ENCODE assay signal across 8 cellular contexts in genomic region chr17:2709173-2709661, GRCh38. TPM values are rescaled to one million over a fixed set of nuclear protein-coding genes. Genes with fewer than 3 reads are reported as not detected.
DNase-seq lines count a peak whose midpoint lies in the region; ATAC-seq, FAIRE-seq and TF ChIP-seq lines count a peak whose summit lies in the region.

No MANE protein-coding gene starts in this region.

- DNase-seq in astrocyte (ENCODE audit: low read depth) = no peak
- no peak for DNase-seq in natural killer cell
- no peak for DNase-seq in endothelial cell (ENCODE audit: low spot score)
- DNase-seq in NK-92 treated with Interleukin-12 subunit alpha and Interleukin-12 subunit beta, amount 100 ng/mL, for 24 hours (lab: John Stamatoyannopoulos, UW) = no peak

- TF ChIP-seq CTCF in astrocyte (IDR thresholded peaks at IDR 0.05; ENCODE audit: insufficient read depth, low read depth, low read length) = no peak
- no peak for TF ChIP-seq CTCF in natural killer cell (IDR thresholded peaks at IDR 0.05)
- TF ChIP-seq CTCF in endothelial cell (IDR thresholded peaks at IDR 0.05; ENCODE audit: unreplicated experiment) = no peak

- H3K9me3 ChIP-seq in astrocyte (ENCODE audit: insufficient read depth, low read depth, low read length) = no peaks in the 10 kb centered on the region

- H3K36me3 ChIP-seq in astrocyte (ENCODE audit: insufficient read depth, low read length) = no peaks in the 10 kb centered on the region

- H3K27me3 Mint-ChIP-seq in astrocyte (ENCODE audit: low read depth, unreplicated experiment) (no peaks in the 10 kb centered on the region), natural killer cell (ENCODE audit: low read depth in 2 of 2) (no peaks in the 10 kb centered on the region), endothelial cell (ENCODE audit: unreplicated experiment) (peaks cover 13% of the 10 kb centered on the region)

- intact Hi-C loops in natural killer cell (cut with micrococcal nuclease) = no loop called here

- H3K4me3 ChIP-seq in GM08714 (ENCODE audit: low read length) (peak overlapping the region; percentile 74; the same call in 1 of the 2 replicates), astrocyte (ENCODE audit: insufficient read depth, low read depth, low read length) (no peak overlapping the region)

- H3K27me3 ChIP-seq in astrocyte (ENCODE audit: insufficient read depth, low read length) = no peaks in the 10 kb centered on the region

- no peak overlapping the region for H3K27ac ChIP-seq in astrocyte (ENCODE audit: low read depth, low read length)

- peaks cover 68% of the 10 kb centered on the region for H4K20me1 ChIP-seq in astrocyte (ENCODE audit: insufficient read depth, low read length)

- ATAC-seq in HG02798 (IDR thresholded peaks at IDR 0.05; ENCODE audit: poor library complexity, unreplicated experiment) (peak; percentile 22), natural killer cell (no peak), HG02763 (IDR thresholded peaks at IDR 0.05; ENCODE audit: unreplicated experiment) (no peak), GM21717 (IDR thresholded peaks at IDR 0.05; ENCODE audit: unreplicated experiment) (no peak)

- peaks cover 32% of the 10 kb centered on the region for H3K4me1 ChIP-seq in astrocyte (ENCODE audit: insufficient read depth, low read length)

- FAIRE-seq in astrocyte (lab: Jason Lieb, UNC) = no peak

- H3K4me3 Mint-ChIP-seq in astrocyte (ENCODE audit: unreplicated experiment) = peak overlapping the region; percentile 92
- peak overlapping the region; percentile 65 for H3K4me3 Mint-ChIP-seq in natural killer cell
- H3K4me3 Mint-ChIP-seq in endothelial cell (ENCODE audit: unreplicated experiment) = no peak overlapping the region

- no peak overlapping the region for H2AFZ ChIP-seq in astrocyte (ENCODE audit: low read depth, low read length)

- peak overlapping the region; percentile 90 for H3K4me2 ChIP-seq in astrocyte (ENCODE audit: low read length)

- peaks cover 2% of the 10 kb centered on the region for H3K36me3 Mint-ChIP-seq in astrocyte (ENCODE audit: low read depth, unreplicated experiment)
- no peaks in the 10 kb centered on the region for H3K36me3 Mint-ChIP-seq in natural killer cell
- peaks cover 4% of the 10 kb centered on the region for H3K36me3 Mint-ChIP-seq in endothelial cell (ENCODE audit: low read depth, unreplicated experiment)

- H3K27ac Mint-ChIP-seq in astrocyte (ENCODE audit: unreplicated experiment) (no peak overlapping the region), natural killer cell (peak overlapping the region in 1 of 2 donors; percentile 75), endothelial cell (ENCODE audit: unreplicated experiment) (no peak overlapping the region)

- peaks cover 25% of the 10 kb centered on the region for H3K4me1 Mint-ChIP-seq in astrocyte (ENCODE audit: low read depth, unreplicated experiment)
- H3K4me1 Mint-ChIP-seq in natural killer cell = peaks cover 32 to 53% of the 10 kb centered on the region in 2 donors
- peaks cover 22% of the 10 kb centered on the region for H3K4me1 Mint-ChIP-seq in endothelial cell (ENCODE audit: unreplicated experiment)

- H3K79me2 ChIP-seq in astrocyte (ENCODE audit: insufficient read depth, low read length) = peaks cover 75% of the 10 kb centered on the region

- H3K9ac ChIP-seq in astrocyte (ENCODE audit: low read length) = no peak overlapping the region

- no peaks in the 10 kb centered on the region for H3K9me3 Mint-ChIP-seq in astrocyte (ENCODE audit: unreplicated experiment)
- H3K9me3 Mint-ChIP-seq in natural killer cell = no peaks in the 10 kb centered on the region
- H3K9me3 Mint-ChIP-seq in endothelial cell (ENCODE audit: unreplicated experiment) = no peaks in the 10 kb centered on the region

RNA-seq across cellular contexts. Expression of gene CLUH, which starts 2.3 kb away (rescaled TPM):
- total RNA-seq in astrocyte = 48.0 and 53.6 TPM in 2 replicates
- total RNA-seq in natural killer cell = 10 to 100 TPM; 34.6 to 43.5 (median 42.1) TPM
- total RNA-seq in endothelial cell (ENCODE audit: unreplicated experiment) = 45.9 TPM

RNA-seq across cellular contexts. Expression of gene CCDC92B, which starts 40.2 kb away (rescaled TPM):
- total RNA-seq in astrocyte = 0.29 and 0.36 TPM in 2 replicates
- total RNA-seq in natural killer cell = not detected
- total RNA-seq in endothelial cell (ENCODE audit: unreplicated experiment) = 1.9 TPM
